8 cellular contexts compared by ENCODE assay signal in genomic region chr19:3984908-3985642, GRCh38. TPM values are rescaled to one million over a fixed set of nuclear protein-coding genes. Genes with fewer than 3 reads are reported as not detected.
DNase-seq lines count a peak whose midpoint lies in the region; ATAC-seq and TF ChIP-seq lines count a peak whose summit lies in the region.

TSS of gene EEF2 (minus strand) at chr19:3985463. CDS start at chr19:3985380, 83 bp downstream.

- H3K4me1 ChIP-seq in heart right ventricle, result peaks cover 6 to 62% (median 45%) of the 10 kb centered on the region in 9 donors

- no peaks in the 10 kb centered on the region for H3K9me3 Mint-ChIP-seq in type B pancreatic cell

- H3K27me3 Mint-ChIP-seq in T-helper 17 cell (no peaks in the 10 kb centered on the region), type B pancreatic cell (peaks cover 3% of the 10 kb centered on the region)

- peak; percentile 61 for ATAC-seq in T-helper 17 cell
- peak; percentile 56 to 85 (median 78) for ATAC-seq in heart right ventricle

- peak within 1 kb of the TSS; percentile 85 to 100 (median 94) for H3K4me3 ChIP-seq in heart right ventricle

- peaks cover 25 to 44% (median 41%) of the 10 kb centered on the region in 9 donors for H3K36me3 ChIP-seq in heart right ventricle

- H3K4me1 Mint-ChIP-seq in T-helper 17 cell (peaks cover 25% of the 10 kb centered on the region), type B pancreatic cell (ENCODE audit: unreplicated experiment) (peaks cover 38% of the 10 kb centered on the region)

- WGBS in heart right ventricle, 2 donors, result 0 to 1% methylated on average over 80 of the region's 80 CpGs

- DNase-seq in DMS79 treated with DMSO at 0.1 percent for 48 hours (lab: John Stamatoyannopoulos, UW), result peak; percentile 87
- peak; percentile 88 for DNase-seq in HCEC 1CT
- peak; percentile 84 for DNase-seq in NCI-H146 (lab: John Stamatoyannopoulos, UW)
- peak; percentile 85 to 89 (median 86) for DNase-seq in T-helper 17 cell
- DNase-seq in amniotic epithelial cell (ENCODE audit: low read depth), result peak; percentile 78
- DNase-seq in heart right ventricle, result peak; percentile 91
- peak; percentile 97 for DNase-seq in posterior vena cava (ENCODE audit: low spot score)
- DNase-seq in type B pancreatic cell (ENCODE audit: extremely low spot score, unreplicated experiment), result peak; percentile 92

- peak within 1 kb of the TSS; percentile 88 to 100 (median 96) for H3K27ac ChIP-seq in heart right ventricle

- H3K4me3 Mint-ChIP-seq in T-helper 17 cell, result peak within 1 kb of the TSS; percentile 95
- H3K4me3 Mint-ChIP-seq in type B pancreatic cell, result peak within 1 kb of the TSS; percentile 96

- TF ChIP-seq CTCF in heart right ventricle (IDR thresholded peaks at IDR 0.05) (no peak), type B pancreatic cell (conservative IDR thresholded peaks at IDR 0.05) (no peak)

- H3K9me3 ChIP-seq in T-helper 17 cell (ENCODE audit: control insufficient read depth, low read length, poor library complexity, severe bottlenecking) (peaks cover 2% of the 10 kb centered on the region), heart right ventricle (no peaks in the 10 kb centered on the region)

- H3K27ac Mint-ChIP-seq in T-helper 17 cell (peak within 1 kb of the TSS; percentile 95), type B pancreatic cell (peak within 1 kb of the TSS; percentile 95)

- H3K27me3 ChIP-seq in heart right ventricle, result no peaks in the 10 kb centered on the region

- H3K36me3 Mint-ChIP-seq in T-helper 17 cell (ENCODE audit: low read depth) (peaks cover 3% of the 10 kb centered on the region), type B pancreatic cell (peaks cover 26% of the 10 kb centered on the region)

- intact Hi-C loops in heart right ventricle (cut with DNase I), result loop anchor here in 9 of 10 donors (2.0 to 10.0 kb wide), 9 partner anchors 14 to 223 kb away; partner anchors contain the start of genes DAPK3 (in 3 of the 9), ANKRD24 (in 1 of the 9), APBA3 (in 1 of the 9) and MAP2K2 (in 1 of the 9)
- intact Hi-C loops in posterior vena cava (cut with DNase I), result loop anchor here (5.0 to 10.0 kb wide), 2 partner anchors 217 to 220 kb away; no protein-coding TSS in a partner anchor

RNA-seq across cellular contexts. Expression of gene EEF2, which starts in this region (rescaled TPM):
- total RNA-seq in T-helper 17 cell (1,000 to 10,000 TPM; 2,788 to 2,859 TPM), heart right ventricle (1,000 to 10,000 TPM; 1,845 to 2,887 (median 2,645) TPM), posterior vena cava (1,000 to 10,000 TPM; 1,536 to 1,555 TPM), type B pancreatic cell (ENCODE audit: low replicate concordance) (2,827 and 2,929 TPM in 2 replicates)
- polyA plus RNA-seq in heart right ventricle, result 1,000 to 10,000 TPM in 1 of 2 donors, 100 to 1,000 TPM in 1; 704 to 1,279 TPM

Comparison
In these comparisons a context has a peak if more than half of its experiments do, and no peak if none do; other contexts are left out.
1. Peak in every context shown above with its lines: DNase-seq, ATAC-seq, H3K4me3 ChIP-seq and H3K27ac ChIP-seq.